ENCODE assay signal across 11 cellular contexts in genomic region chr3:146747928-146748327, GRCh38.
DNase-seq lines count a peak whose midpoint lies in the region; ATAC-seq and TF ChIP-seq lines count a peak whose summit lies in the region.
"Had no signal": no experiment of that assay in that cellular context is flagged by ENCODE, and none has a peak within 500 bp of the region (broad histone marks: within the 10 kb centered on the region; RNA-seq: fewer than 3 reads in every experiment).

No MANE protein-coding gene starts in this region.

- no peak for TF ChIP-seq POLR2A in heart left ventricle (IDR thresholded peaks at IDR 0.05)

- H3K36me3 ChIP-seq in heart right ventricle = no peaks in the 10 kb centered on the region
- no peaks in the 10 kb centered on the region for H3K36me3 ChIP-seq in heart left ventricle
- H3K36me3 ChIP-seq in upper lobe of right lung = no peaks in the 10 kb centered on the region
- H3K36me3 ChIP-seq: gastroesophageal sphincter had no signal

- no peak overlapping the region for H3K27ac ChIP-seq in heart right ventricle
- no peak overlapping the region for H3K27ac ChIP-seq in heart left ventricle
- no peak overlapping the region for H3K27ac ChIP-seq in upper lobe of right lung
- H3K27ac ChIP-seq: gastroesophageal sphincter had no signal

- intact Hi-C loops in heart right ventricle (cut with DNase I) (no loop called here), heart left ventricle (cut with DNase I) (loop anchor here in 3 of 10 donors (5.0 to 10.0 kb wide), 3 partner anchors 444 to 1327 kb away; no protein-coding TSS in a partner anchor), upper lobe of right lung (cut with DNase I) (no loop called here)

- no peaks in the 10 kb centered on the region for H3K27me3 Mint-ChIP-seq in T-helper 2 cell treated with Interferon-gamma antibody and Interleukin-4, amounts not matched to agents 5 μg/mL and 100 μg/mL, for 36 hours (ENCODE audit: low read depth)

- no peak overlapping the region for H3K4me3 ChIP-seq in heart right ventricle
- no peak overlapping the region for H3K4me3 ChIP-seq in heart left ventricle
- H3K4me3 ChIP-seq in upper lobe of right lung = no peak overlapping the region
- H3K4me3 ChIP-seq: gastroesophageal sphincter had no signal

- TF ChIP-seq CTCF in heart right ventricle (IDR thresholded peaks at IDR 0.05) (peak in 6 of 9 donors; percentile 28 to 50 (median 40)), heart left ventricle (IDR thresholded peaks at IDR 0.05) (peak in 6 of 12 donors; percentile 16 to 50 (median 44)), upper lobe of right lung (IDR thresholded peaks at IDR 0.05) (peak; percentile 17)

- H3K27ac Mint-ChIP-seq in T-helper 2 cell treated with Interferon-gamma antibody and Interleukin-4, amounts not matched to agents 5 μg/mL and 100 μg/mL, for 36 hours = no peak overlapping the region

- H3K9me3 Mint-ChIP-seq in T-helper 2 cell treated with Interferon-gamma antibody and Interleukin-4, amounts not matched to agents 5 μg/mL and 100 μg/mL, for 36 hours = no peaks in the 10 kb centered on the region

- 34 to 41% methylated on average over 4 of the region's 4 CpGs for WGBS in heart right ventricle, 2 donors
- WGBS in heart left ventricle, 4 donors = 32 to 45% (median 38%) methylated on average over 4 of the region's 4 CpGs

- no peaks in the 10 kb centered on the region for H3K27me3 ChIP-seq in heart right ventricle
- H3K27me3 ChIP-seq in heart left ventricle = no peaks in the 10 kb centered on the region
- H3K27me3 ChIP-seq in upper lobe of right lung = no peaks in the 10 kb centered on the region
- H3K27me3 ChIP-seq: gastroesophageal sphincter had no signal

- H3K36me3 Mint-ChIP-seq in T-helper 2 cell treated with Interferon-gamma antibody and Interleukin-4, amounts not matched to agents 5 μg/mL and 100 μg/mL, for 36 hours (ENCODE audit: low read depth) = no peaks in the 10 kb centered on the region

- H3K4me1 Mint-ChIP-seq in T-helper 2 cell treated with Interferon-gamma antibody and Interleukin-4, amounts not matched to agents 5 μg/mL and 100 μg/mL, for 36 hours (ENCODE audit: low read depth) = no peaks in the 10 kb centered on the region

- H3K9me3 ChIP-seq in heart right ventricle (peaks cover 0 to 6% (median 0%) of the 10 kb centered on the region in 11 donors), heart left ventricle (peaks cover 0 to 8% (median 0%) of the 10 kb centered on the region in 12 donors), upper lobe of right lung (no peaks in the 10 kb centered on the region)
- H3K9me3 ChIP-seq: gastroesophageal sphincter had no signal

- H3K4me1 ChIP-seq in heart right ventricle (no peaks in the 10 kb centered on the region), heart left ventricle (no peaks in the 10 kb centered on the region), upper lobe of right lung (no peaks in the 10 kb centered on the region)
- H3K4me1 ChIP-seq: gastroesophageal sphincter had no signal

- ATAC-seq in heart right ventricle (peak in 1 of 8 donors; percentile 58), heart left ventricle (no peak), upper lobe of right lung (no peak)
- ATAC-seq: activated T-cell treated with anti-CD3 and anti-CD28 coated beads, Interleukin-2, amount 50 U/mL, for 4 hours; gastroesophageal sphincter had no signal

- no peak for DNase-seq in heart right ventricle
- no peak for DNase-seq in heart left ventricle
- peak; percentile 7 for DNase-seq in RKO (ENCODE audit: low spot score)
- peak; percentile 18 for DNase-seq in fibroblast of the conjunctiva (ENCODE audit: low read depth)
- DNase-seq in upper lobe of right lung = no peak
- DNase-seq in T-helper 1 cell = no peak
- no peak for DNase-seq in NCI-H1436 (lab: John Stamatoyannopoulos, UW)
- no peak for DNase-seq in T-helper 2 cell treated with Interferon-gamma antibody and Interleukin-4, amounts not matched to agents 5 μg/mL and 100 μg/mL, for 36 hours (ENCODE audit: low spot score)
- DNase-seq: activated T-cell treated with anti-CD3 and anti-CD28 coated beads, Interleukin-2, amount 50 U/mL, for 4 hours; occipital lobe had no signal

- H3K4me3 Mint-ChIP-seq in T-helper 2 cell treated with Interferon-gamma antibody and Interleukin-4, amounts not matched to agents 5 μg/mL and 100 μg/mL, for 36 hours = no peak overlapping the region
- H3K4me3 Mint-ChIP-seq: activated T-cell treated with anti-CD3 and anti-CD28 coated beads, Interleukin-2, amount 50 U/mL, for 4 hours had no signal

Comparison
In these comparisons a context has a peak if more than half of its experiments do, and no peak if none do; other contexts are left out.
1. DNase-seq: peak in RKO (single experiment) and fibroblast of the conjunctiva (single experiment); none in heart right ventricle (0 of 2), heart left ventricle (0 of 5), upper lobe of right lung (single experiment), T-helper 1 cell (0 of 5), NCI-H1436 (single experiment) and T-helper 2 cell treated with Interferon-gamma antibody and Interleukin-4, amounts not matched to agents 5 μg/mL and 100 μg/mL, for 36 hours (single experiment).